ENCODE assay signal across 10 cellular contexts in the genomic region with DNA sequence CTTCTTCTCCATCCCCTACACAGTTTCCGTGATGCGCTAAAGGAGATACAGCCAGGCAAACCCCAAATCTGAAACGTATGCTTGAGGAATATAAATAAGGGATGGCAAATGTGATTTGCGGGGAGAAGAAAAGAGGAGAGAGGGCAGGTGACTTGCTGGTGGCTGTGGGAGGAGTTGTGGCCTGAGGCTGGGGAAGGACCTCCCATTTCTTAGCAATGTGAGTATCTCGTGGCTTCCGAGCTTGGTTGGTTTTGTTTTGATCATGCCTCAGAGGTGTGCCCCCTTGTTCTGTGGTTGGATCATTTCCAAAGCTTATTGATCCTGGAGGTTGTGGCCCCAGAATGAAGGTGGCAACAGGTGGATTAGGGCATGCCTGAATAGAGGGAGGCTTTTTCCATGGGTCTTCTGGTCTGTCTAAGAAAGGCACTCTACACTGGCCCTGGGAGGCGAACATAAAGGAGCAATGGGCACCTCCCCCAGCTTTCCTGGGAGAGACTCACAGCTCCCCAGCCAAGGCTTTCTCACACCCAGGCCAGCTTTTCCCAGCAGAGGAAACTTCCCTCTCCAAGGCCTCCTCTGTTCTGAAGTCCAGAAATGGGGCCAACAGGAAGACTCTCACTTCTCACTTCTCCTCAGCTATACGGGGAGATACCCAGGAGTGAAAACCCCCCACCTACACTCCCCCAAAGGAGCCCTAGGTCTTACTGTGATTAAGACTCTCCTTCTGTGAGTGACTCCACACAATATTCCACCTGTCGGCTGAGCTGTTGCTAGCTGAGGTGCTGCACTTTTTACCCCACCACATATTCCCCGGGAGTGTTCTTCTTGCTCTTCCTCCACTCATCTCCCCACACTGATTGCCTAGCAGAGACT. TPM values are rescaled to one million over a fixed set of nuclear protein-coding genes. Genes with fewer than 3 reads are reported as not detected.
DNase-seq lines count a peak whose midpoint lies in the region; ATAC-seq lines count a peak whose summit lies in the region.
"Had no signal": no experiment of that assay in that cellular context is flagged by ENCODE, and none has a peak within 500 bp of the region (broad histone marks: within the 10 kb centered on the region; RNA-seq: fewer than 3 reads in every experiment).

No MANE protein-coding gene starts in this region.

- no peaks in the 10 kb centered on the region for H3K36me3 Mint-ChIP-seq in activated T-helper 17 cell treated with anti-CD3 and anti-CD28 coated beads, Interleukin-2, amount 50 U/mL, for 72 hours (ENCODE audit: low read depth)
- no peaks in the 10 kb centered on the region for H3K36me3 Mint-ChIP-seq in stimulated activated effector memory CD8-positive, alpha-beta T cell treated with anti-CD3 and anti-CD28 coated beads, Interleukin-12 subunit alpha, Interleukin-12 subunit beta, amount 100 ng/mL, for 72 hours

- H3K27me3 Mint-ChIP-seq in activated T-helper 17 cell treated with anti-CD3 and anti-CD28 coated beads, Interleukin-2, amount 50 U/mL, for 72 hours, result peaks cover 15% of the 10 kb centered on the region

- peak overlapping the region; percentile 73 for H3K27ac Mint-ChIP-seq in activated T-helper 17 cell treated with anti-CD3 and anti-CD28 coated beads, Interleukin-2, amount 50 U/mL, for 72 hours
- peak overlapping the region; percentile 3 for H3K27ac Mint-ChIP-seq in stimulated activated effector memory CD8-positive, alpha-beta T cell treated with anti-CD3 and anti-CD28 coated beads, Interleukin-12 subunit alpha, Interleukin-12 subunit beta, amount 100 ng/mL, for 72 hours

- peak; percentile 89 for ATAC-seq in HG03025 (IDR thresholded peaks at IDR 0.05; ENCODE audit: low FRiP score, unreplicated experiment)
- peak; percentile 88 for ATAC-seq in activated T-helper 17 cell treated with anti-CD3 and anti-CD28 coated beads, Interleukin-2, amount 50 U/mL, for 72 hours (replicated peaks)
- peak; percentile 92 for ATAC-seq in stimulated activated effector memory CD8-positive, alpha-beta T cell treated with anti-CD3 and anti-CD28 coated beads, Interleukin-12 subunit alpha, Interleukin-12 subunit beta, amount 100 ng/mL, for 72 hours
- ATAC-seq in Right ventricle myocardium inferior, result no peak

- peak; percentile 69 for DNase-seq in activated CD8-positive, alpha-beta memory T cell treated with anti-CD3 and anti-CD28 coated beads, Interleukin-2, amount 50 U/mL, for 48 hours
- DNase-seq in activated CD8-positive, alpha-beta memory T cell treated with anti-CD3 and anti-CD28 coated beads for 24 hours, result no peak
- peak in 1 of 2 donors; percentile 59 for DNase-seq in stimulated activated effector memory CD8-positive, alpha-beta T cell treated with anti-CD3 and anti-CD28 coated beads, Interleukin-12 subunit alpha, Interleukin-12 subunit beta, amount 100 ng/mL, for 72 hours (ENCODE audit: low spot score in 2 of 2)
- DNase-seq in Right ventricle myocardium inferior (ENCODE audit: missing footprints), result no peak
- no peak for DNase-seq in NCI-H1092 (lab: John Stamatoyannopoulos, UW)
- DNase-seq in A172 (ENCODE audit: low spot score), result no peak

- H3K4me1 Mint-ChIP-seq in activated T-helper 17 cell treated with anti-CD3 and anti-CD28 coated beads, Interleukin-2, amount 50 U/mL, for 72 hours, result peaks cover 11% of the 10 kb centered on the region
- peaks cover 20% of the 10 kb centered on the region for H3K4me1 Mint-ChIP-seq in stimulated activated effector memory CD8-positive, alpha-beta T cell treated with anti-CD3 and anti-CD28 coated beads, Interleukin-12 subunit alpha, Interleukin-12 subunit beta, amount 100 ng/mL, for 72 hours

- peak overlapping the region; percentile 55 for H3K4me3 Mint-ChIP-seq in activated T-helper 17 cell treated with anti-CD3 and anti-CD28 coated beads, Interleukin-2, amount 50 U/mL, for 72 hours
- H3K4me3 Mint-ChIP-seq in stimulated activated effector memory CD8-positive, alpha-beta T cell treated with anti-CD3 and anti-CD28 coated beads, Interleukin-12 subunit alpha, Interleukin-12 subunit beta, amount 100 ng/mL, for 72 hours, result peak overlapping the region; percentile 40

- no peaks in the 10 kb centered on the region for H3K9me3 Mint-ChIP-seq in activated T-helper 17 cell treated with anti-CD3 and anti-CD28 coated beads, Interleukin-2, amount 50 U/mL, for 72 hours
- H3K9me3 Mint-ChIP-seq in stimulated activated effector memory CD8-positive, alpha-beta T cell treated with anti-CD3 and anti-CD28 coated beads, Interleukin-12 subunit alpha, Interleukin-12 subunit beta, amount 100 ng/mL, for 72 hours, result no peaks in the 10 kb centered on the region

- intact Hi-C loops in Right ventricle myocardium inferior (cut with DNase I), result no loop called here

RNA-seq across cellular contexts. Expression of a gene that starts 40.0 kb away (rescaled TPM):
- total RNA-seq in activated T-helper 17 cell treated with anti-CD3 and anti-CD28 coated beads, Interleukin-2, amount 50 U/mL, for 72 hours, result not detected
- not detected for total RNA-seq in Right ventricle myocardium inferior
- not detected in 2 replicates for total RNA-seq in A172 (2014; rRNA removed; shearing (Covaris generic))
- total RNA-seq: chondrocyte, lung microvascular endothelial cell had no signal
